2 cellular contexts compared by ENCODE assay signal in genomic region chr14:99524804-99525698, GRCh38.
TF ChIP-seq lines count a peak whose summit lies in the region.

No MANE protein-coding gene starts in this region.

TF ChIP-seq in Ishikawa, 13 proteins besides CTCF, POLR2A, EP300 and RAD21:
- TF ChIP-seq REST (IDR thresholded peaks at IDR 0.05; ENCODE audit: low read depth) (no peak), EGR1 (IDR thresholded peaks at IDR 0.05) (no peak), TAF1 (IDR thresholded peaks at IDR 0.05; ENCODE audit: low read depth) (no peak), TEAD4 (IDR thresholded peaks at IDR 0.05) (no peak), FOXM1 (IDR thresholded peaks at IDR 0.05; ENCODE audit: borderline replicate concordance, low read depth) (no peak), TCF12 (IDR thresholded peaks at IDR 0.05; ENCODE audit: low read depth) (no peak), MAX (IDR thresholded peaks at IDR 0.05) (no peak), NFIC (IDR thresholded peaks at IDR 0.05) (no peak), CREB1 (IDR thresholded peaks at IDR 0.05; ENCODE audit: low read depth) (no peak), CEBPB (IDR thresholded peaks at IDR 0.05) (no peak), USF1 (IDR thresholded peaks at IDR 0.05) (no peak), YY1 (IDR thresholded peaks at IDR 0.05; ENCODE audit: low read depth) (no peak), ZBTB7A (IDR thresholded peaks at IDR 0.05; ENCODE audit: low read depth) (no peak)

TF ChIP-seq in K562, 482 proteins besides CTCF, POLR2A, EP300 and RAD21 (continued from another document):
- TF ChIP-seq SMC3 (conservative IDR thresholded peaks at IDR 0.05; ENCODE audit: insufficient read depth, low read depth, low read length) (0 out of 2 replicates have a peak, but pooled peaks have one; percentile 12), SRF (CRISPR knock-in tag; IDR thresholded peaks at IDR 0.05) (peak in 1 of 2 experiments; percentile 42; a peak in 1 of 4 replicates)
TF ChIP-seq in K562: peak in this region for 2.
